10 cellular contexts compared by ENCODE assay signal in genomic region chr17:16652252-16652651, GRCh38. TPM values are rescaled to one million over a fixed set of nuclear protein-coding genes. Genes with fewer than 3 reads are reported as not detected.
DNase-seq lines count a peak whose midpoint lies in the region; TF ChIP-seq lines count a peak whose summit lies in the region.
"Had no signal": no experiment of that assay in that cellular context is flagged by ENCODE, and none has a peak within 500 bp of the region (broad histone marks: within the 10 kb centered on the region; RNA-seq: fewer than 3 reads in every experiment).

No MANE protein-coding gene starts in this region.

- H3K4me3 Mint-ChIP-seq in T-helper 1 cell treated with Interleukin-12 subunit alpha and Interleukin-12 subunit beta and Interleukin-4 antibody, amounts not matched to agents 30 μg/mL and 1 μg/mL, for 36 hours, result peak overlapping the region; percentile 39
- H3K4me3 Mint-ChIP-seq in neural crest cell, result peak overlapping the region; percentile 92

- no peak overlapping the region for H3K27ac Mint-ChIP-seq in T-helper 1 cell treated with Interleukin-12 subunit alpha and Interleukin-12 subunit beta and Interleukin-4 antibody, amounts not matched to agents 30 μg/mL and 1 μg/mL, for 36 hours
- H3K27ac Mint-ChIP-seq in neural crest cell (ENCODE audit: unreplicated experiment), result no peak overlapping the region

- peaks cover 4% of the 10 kb centered on the region for H3K9me3 Mint-ChIP-seq in T-helper 1 cell treated with Interleukin-12 subunit alpha and Interleukin-12 subunit beta and Interleukin-4 antibody, amounts not matched to agents 30 μg/mL and 1 μg/mL, for 36 hours
- H3K9me3 Mint-ChIP-seq in neural crest cell, result no peaks in the 10 kb centered on the region

- H3K36me3 Mint-ChIP-seq in T-helper 1 cell treated with Interleukin-12 subunit alpha and Interleukin-12 subunit beta and Interleukin-4 antibody, amounts not matched to agents 30 μg/mL and 1 μg/mL, for 36 hours (ENCODE audit: low read depth), result peaks cover 3% of the 10 kb centered on the region
- H3K36me3 Mint-ChIP-seq in neural crest cell (ENCODE audit: low read depth), result peaks cover 2% of the 10 kb centered on the region

- H3K27ac ChIP-seq in dorsolateral prefrontal cortex, result peak overlapping the region in 37 of 59 donors; percentile 76 to 98 (median 96)

- H3K4me1 Mint-ChIP-seq in T-helper 1 cell treated with Interleukin-12 subunit alpha and Interleukin-12 subunit beta and Interleukin-4 antibody, amounts not matched to agents 30 μg/mL and 1 μg/mL, for 36 hours (ENCODE audit: low read depth), result peaks cover 12% of the 10 kb centered on the region
- H3K4me1 Mint-ChIP-seq in neural crest cell, result peaks cover 21% of the 10 kb centered on the region

- intact Hi-C loops in dorsolateral prefrontal cortex (cut with DNase I), result loop anchor here in 1 of 2 donors (2.0 kb wide), 1 partner anchor 63 kb away; no protein-coding TSS in a partner anchor

- H3K27me3 Mint-ChIP-seq in T-helper 1 cell treated with Interleukin-12 subunit alpha and Interleukin-12 subunit beta and Interleukin-4 antibody, amounts not matched to agents 30 μg/mL and 1 μg/mL, for 36 hours (ENCODE audit: low read depth), result peaks cover 17% of the 10 kb centered on the region
- H3K27me3 Mint-ChIP-seq in neural crest cell (ENCODE audit: low read depth), result peaks cover 6% of the 10 kb centered on the region

- H3K27me3 ChIP-seq in dorsolateral prefrontal cortex, result no peaks in the 10 kb centered on the region

- TF ChIP-seq CTCF in dorsolateral prefrontal cortex (IDR thresholded peaks at IDR 0.05 in 54 of 56, conservative IDR thresholded peaks at IDR 0.05 in 2 of 56; ENCODE audit: low read depth in 1 of 56, partially characterized antibody in 56 of 56), result no peak
- TF ChIP-seq CTCF in neural crest cell (conservative IDR thresholded peaks at IDR 0.05), result no peak
- TF ChIP-seq CTCF in GM10266 (IDR thresholded peaks at IDR 0.05; ENCODE audit: control insufficient read depth, insufficient read depth, low read depth, missing control alignments), result no peak

- no peak for DNase-seq in T-helper 1 cell
- DNase-seq in Jurkat, Clone E6-1 (ENCODE audit: low read depth, low spot score), result no peak
- no peak for DNase-seq in dorsolateral prefrontal cortex
- DNase-seq in neural crest cell (ENCODE audit: low read depth, low spot score), result no peak
- no peak for DNase-seq in NCI-H510A treated with DMSO at 0.1 percent for 48 hours (lab: John Stamatoyannopoulos, UW)
- DNase-seq in GM10266 (ENCODE audit: extremely low spot score), result no peak
- no peak for DNase-seq in mucosa of gallbladder (ENCODE audit: low spot score)
- DNase-seq: NCI-H1048, right cardiac atrium had no signal

- H3K4me3 ChIP-seq in Jurkat, Clone E6-1 (ENCODE audit: low read length), result peak overlapping the region; percentile 83; the same call in 1 of the 2 replicates
- peak overlapping the region in 49 of 59 donors; percentile 49 to 98 (median 86) for H3K4me3 ChIP-seq in dorsolateral prefrontal cortex

RNA-seq across cellular contexts. Expression of gene ZNF624, which starts 1.4 kb away (rescaled TPM):
- polyA plus RNA-seq in Jurkat, Clone E6-1 (2012; ENCODE audit: insufficient read depth, insufficient read length), result 2.7 TPM
- total RNA-seq in dorsolateral prefrontal cortex (10 to 100 TPM in 46 of 120 experiments, 1 to 10 TPM in 74; 3.7 to 16.0 (median 9.3) TPM), neural crest cell (12.1 and 12.6 TPM in 2 replicates), mucosa of gallbladder (4.4 TPM)

RNA-seq across cellular contexts. Expression of gene CCDC144A, which starts 37.8 kb away (rescaled TPM):
- polyA plus RNA-seq in Jurkat, Clone E6-1 (2012; ENCODE audit: insufficient read depth, insufficient read length), result not detected
- total RNA-seq in dorsolateral prefrontal cortex (100 to 1,000 TPM in 2 of 120 experiments, 10 to 100 TPM in 118; 23.7 to 115 (median 50.3) TPM), neural crest cell (1.3 and 1.6 TPM in 2 replicates), mucosa of gallbladder (5.8 TPM)
